ENCODE assay signal across 9 cellular contexts in the genomic region with DNA sequence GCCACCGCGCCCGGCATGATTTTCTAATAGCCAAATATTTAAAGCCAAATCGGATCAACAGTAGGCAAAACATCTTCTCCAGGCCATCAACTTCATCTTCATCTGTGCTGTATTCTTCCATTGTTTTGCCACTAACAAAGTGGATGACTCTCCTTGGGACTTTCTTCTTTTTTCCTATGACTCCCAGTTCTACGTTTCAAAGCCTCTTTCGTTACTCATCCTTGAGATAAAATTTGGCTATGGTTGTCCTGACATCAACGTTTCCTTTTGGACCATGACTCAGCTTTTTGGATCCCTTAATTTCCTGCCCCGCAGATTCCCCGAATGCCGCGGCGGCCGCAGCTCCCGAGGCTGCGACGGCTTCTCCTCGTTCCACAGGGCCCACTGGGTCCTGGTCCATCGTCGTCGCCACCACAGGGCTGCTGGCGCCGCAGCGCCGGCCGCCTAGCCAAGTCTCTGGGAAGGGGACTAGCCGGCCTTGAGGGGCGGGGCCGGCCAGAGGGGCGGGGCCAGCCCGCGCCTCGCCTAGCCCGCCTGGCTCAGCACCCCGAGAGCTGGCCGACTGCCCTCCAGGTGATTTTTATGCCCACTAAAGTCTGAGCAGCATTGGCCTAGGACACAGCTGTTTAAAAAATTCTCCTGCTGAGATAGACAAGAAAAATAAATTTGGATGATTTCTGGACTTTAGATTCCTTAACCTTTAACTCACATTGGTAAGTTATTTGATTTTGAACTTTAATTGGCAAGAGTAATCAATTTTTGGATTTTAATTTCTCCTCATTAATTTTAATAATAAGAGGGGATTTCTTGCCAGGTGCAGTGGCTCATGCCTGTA.
DNase-seq lines count a peak whose midpoint lies in the region; ATAC-seq, FAIRE-seq and TF ChIP-seq lines count a peak whose summit lies in the region.
"Had no signal": no experiment of that assay in that cellular context is flagged by ENCODE, and none has a peak within 500 bp of the region (broad histone marks: within the 10 kb centered on the region; RNA-seq: fewer than 3 reads in every experiment).

No MANE protein-coding gene starts in this region.

- peak; percentile 99 for ATAC-seq in GM12878
- no peak for ATAC-seq in HG03439 (IDR thresholded peaks at IDR 0.05; ENCODE audit: unreplicated experiment)

- BruUV-seq in GM12878 (replicated peaks; lab: Mats Ljungman, UMichigan) = no TSS peak

- RAD21 ChIA-PET in GM12878 (lab: Charles Lee; ENCODE audit: unreplicated experiment) = no interaction called here

- TF ChIP-seq RAD21 in GM12878 (IDR thresholded peaks at IDR 0.05; ENCODE audit: insufficient read depth, low read depth, low read length) = no peak

- DNase-seq in ELR (ENCODE audit: low read depth) (peak; percentile 98), HFF-Myc (ENCODE audit: extremely low read depth, low read depth) (peak; percentile 67), GM12878 (ENCODE audit: low read depth, low spot score) (no peak), hepatocyte (ENCODE audit: low spot score) (peak; percentile 77), progenitor cell of endocrine pancreas (ENCODE audit: low spot score, unreplicated experiment) (peak; percentile 36), NCI-H1105 treated with DMSO at 0.1 percent for 48 hours (lab: John Stamatoyannopoulos, UW) (no peak)

- H3K4me3 Mint-ChIP-seq in progenitor cell of endocrine pancreas (ENCODE audit: low read depth) = peak overlapping the region; percentile 67

- H3K27ac ChIP-seq in OCI-LY3 (ENCODE audit: low read length) (no peak overlapping the region), GM12878 (ENCODE audit: control insufficient read depth, insufficient read depth) (no peak overlapping the region), hepatocyte (no peak overlapping the region)

- H3K27ac Mint-ChIP-seq in progenitor cell of endocrine pancreas = peak overlapping the region; percentile 92

- H3K36me3 ChIP-seq in OCI-LY3 (replicated peaks; ENCODE audit: low read depth, low read length) (no peaks in the 10 kb centered on the region), GM12878 (ENCODE audit: control insufficient read depth in 2 of 2, insufficient read depth in 2 of 2, low read length in 1 of 2) (no peaks in the 10 kb centered on the region), hepatocyte (replicated peaks; ENCODE audit: insufficient read depth, low read depth) (no peaks in the 10 kb centered on the region)

- H3K79me2 ChIP-seq in OCI-LY3 (ENCODE audit: low read length) = no peaks in the 10 kb centered on the region
- H3K79me2 ChIP-seq in GM12878 (ENCODE audit: control insufficient read depth, insufficient read depth, low read length) = no peaks in the 10 kb centered on the region
- H3K79me2 ChIP-seq in hepatocyte = no peaks in the 10 kb centered on the region

- TF ChIP-seq POLR2A in GM12878 (IDR thresholded peaks at IDR 0.05; ENCODE audit: low read depth, low read length) = no peak

- no peaks in the 10 kb centered on the region for H3K4me1 ChIP-seq in OCI-LY3 (ENCODE audit: low read length)
- no peaks in the 10 kb centered on the region for H3K4me1 ChIP-seq in GM12878 (ENCODE audit: control insufficient read depth, insufficient read depth, low read length)
- H3K4me1 ChIP-seq in hepatocyte (ENCODE audit: insufficient read depth) = peaks cover 4% of the 10 kb centered on the region

- peaks cover 6% of the 10 kb centered on the region; the same call in 1 of the 2 replicates for H3K9me3 ChIP-seq in OCI-LY3 (ENCODE audit: insufficient read depth, low read length)
- H3K9me3 ChIP-seq in GM12878 (replicated peaks; ENCODE audit: control insufficient read depth, insufficient read depth, low read length) = peaks cover 5% of the 10 kb centered on the region; the same call in 2 of the 3 replicates
- no peaks in the 10 kb centered on the region for H3K9me3 ChIP-seq in hepatocyte (ENCODE audit: low read depth)

- no peaks in the 10 kb centered on the region for H4K20me1 ChIP-seq in OCI-LY3 (ENCODE audit: insufficient read depth, low read length)
- no peaks in the 10 kb centered on the region for H4K20me1 ChIP-seq in GM12878 (ENCODE audit: control insufficient read depth, insufficient read depth)
- no peaks in the 10 kb centered on the region for H4K20me1 ChIP-seq in hepatocyte (ENCODE audit: insufficient read depth, poor library complexity, severe bottlenecking)

- H3K4me1 Mint-ChIP-seq in progenitor cell of endocrine pancreas (ENCODE audit: low read depth) = peaks cover 25% of the 10 kb centered on the region

- CTCF ChIA-PET in GM12878 (lab: Yijun Ruan, JAX) = no interaction called here

- SMC1A ChIA-PET in GM12878 (lab: Charles Lee; ENCODE audit: uncharacterized antibody, unreplicated experiment) = no interaction called here

- TF ChIP-seq EP300 in GM12878 (IDR thresholded peaks at IDR 0.05; ENCODE audit: borderline replicate concordance in 1 of 2, control insufficient read depth in 1 of 2, low read depth in 2 of 2, low read length in 2 of 2) = no peak

- H3K4me2 ChIP-seq in OCI-LY3 (ENCODE audit: low read length) (peak overlapping the region; percentile 35; the same call in 1 of the 2 replicates), GM12878 (ENCODE audit: control insufficient read depth, insufficient read depth) (peak overlapping the region; percentile 77), hepatocyte (peak overlapping the region; percentile 72)

- TF ChIP-seq CTCF in HFF-Myc (IDR thresholded peaks at IDR 0.05; ENCODE audit: low read depth, low read length, missing control alignments) (no peak), OCI-LY3 (IDR thresholded peaks at IDR 0.05; ENCODE audit: low read depth, low read length) (no peak), GM12878 (IDR thresholded peaks at IDR 0.05 in 2 of 3, conservative IDR thresholded peaks at IDR 0.05 in 1 of 3; ENCODE audit: control insufficient read depth in 2 of 3, extremely low read depth in 1 of 3, insufficient read depth in 1 of 3, low read depth in 3 of 3, low read length in 3 of 3) (no peak), hepatocyte (IDR thresholded peaks at IDR 0.05; ENCODE audit: poor library complexity) (no peak), progenitor cell of endocrine pancreas (IDR thresholded peaks at IDR 0.05; ENCODE audit: unreplicated experiment) (no peak)

- WGBS in GM12878 (ENCODE audit: insufficient coverage, insufficient replicate concordance, low lambda C conversion rate, missing lambda C conversion rate) = 20% methylated on average over 34 of the region's 35 CpGs
- WGBS in hepatocyte (ENCODE audit: low lambda C conversion rate, missing lambda C conversion rate) = 17% methylated on average over 35 of the region's 35 CpGs

- no peak for FAIRE-seq in GM12878 (lab: Jason Lieb, UNC)
- FAIRE-seq: TTC549 had no signal

- no peak overlapping the region for H3K9ac ChIP-seq in OCI-LY3 (ENCODE audit: low read length)
- no peak overlapping the region for H3K9ac ChIP-seq in GM12878 (ENCODE audit: control insufficient read depth, insufficient read depth, low read length)

- no peaks in the 10 kb centered on the region for H3K9me2 ChIP-seq in hepatocyte (replicated peaks; ENCODE audit: insufficient read depth)

- in situ Hi-C loops in GM12878 (cut with MboI) = no loop called here

- H3K27me3 ChIP-seq in OCI-LY3 (ENCODE audit: low read depth, low read length) (no peaks in the 10 kb centered on the region), GM12878 (replicated peaks in 1 of 2; ENCODE audit: control insufficient read depth in 2 of 2, insufficient read depth in 2 of 2, low read length in 1 of 2) (no peaks in the 10 kb centered on the region), hepatocyte (no peaks in the 10 kb centered on the region)

- peaks cover 13% of the 10 kb centered on the region for H3K9me3 Mint-ChIP-seq in progenitor cell of endocrine pancreas (ENCODE audit: low read depth)

- H3K36me3 Mint-ChIP-seq in progenitor cell of endocrine pancreas (ENCODE audit: insufficient read depth) = peaks cover 13% of the 10 kb centered on the region

- POLR2A ChIA-PET in GM12878 (lab: Charles Lee) = no interaction called here

- intact Hi-C loops in GM12878 (cut with micrococcal nuclease; ENCODE audit: unreplicated experiment) = no loop called here

- peak overlapping the region; percentile 4 for H3K4me3 ChIP-seq in HFF-Myc (replicated peaks; ENCODE audit: low read depth, low read length)
- peak overlapping the region; percentile 51 for H3K4me3 ChIP-seq in OCI-LY3 (ENCODE audit: low read length)
- peak overlapping the region; percentile 61; the same call in 1 of the 2 replicates for H3K4me3 ChIP-seq in GM12878
- H3K4me3 ChIP-seq in hepatocyte = peak overlapping the region; percentile 2

- H2AFZ ChIP-seq in OCI-LY3 (ENCODE audit: low read depth, low read length) = no peak overlapping the region; the same call in 1 of the 2 replicates
- peak overlapping the region; percentile 72 for H2AFZ ChIP-seq in GM12878 (ENCODE audit: control insufficient read depth, low read depth, low read length)
- H2AFZ ChIP-seq in hepatocyte = peak overlapping the region; percentile 2

- no peaks in the 10 kb centered on the region for H3K27me3 Mint-ChIP-seq in progenitor cell of endocrine pancreas

TF ChIP-seq in GM12878, 131 proteins besides CTCF, POLR2A, EP300 and RAD21 (continues in another document):
- TF ChIP-seq IKZF1 (conservative IDR thresholded peaks at IDR 0.05) = peak; percentile 21; the same call in 1 of the 2 replicates
- TF ChIP-seq RAD51 (IDR thresholded peaks at IDR 0.05) = no peak
- no peak for TF ChIP-seq SREBF2 (IDR thresholded peaks at IDR 0.05; ENCODE audit: low read length)
- no peak for TF ChIP-seq TBL1XR1 (IDR thresholded peaks at IDR 0.05; ENCODE audit: low read depth, low read length)
- no peak for TF ChIP-seq PAX8 (IDR thresholded peaks at IDR 0.05)

Comparison
In these comparisons a context has a peak if more than half of its experiments do, and no peak if none do; other contexts are left out.
1. DNase-seq: peak in ELR (single experiment), HFF-Myc (single experiment), hepatocyte (single experiment) and progenitor cell of endocrine pancreas (single experiment); none in GM12878 (single experiment) and NCI-H1105 treated with DMSO at 0.1 percent for 48 hours (single experiment).
2. H3K4me3 ChIP-seq: peak in every context shown above with its lines; median percentile 61 in GM12878; 51 in OCI-LY3; 4 in HFF-Myc; 2 in hepatocyte.
3. Peak in every context shown above with its lines, with median percentiles within 50 percentile points of each other: H3K4me2 ChIP-seq.